In genomic region chr4:174217273-174218126, GRCh38 we compare ENCODE assay signal across 9 cellular contexts.
DNase-seq lines count a peak whose midpoint lies in the region; ATAC-seq and TF ChIP-seq lines count a peak whose summit lies in the region.
"Had no signal": no experiment of that assay in that cellular context is flagged by ENCODE, and none has a peak within 500 bp of the region (broad histone marks: within the 10 kb centered on the region; RNA-seq: fewer than 3 reads in every experiment).

No MANE protein-coding gene starts in this region.

- H3K4me3 Mint-ChIP-seq in T-cell: peak overlapping the region; percentile 28 to 55 (median 37)

- H3K4me2 ChIP-seq in fibroblast of lung (ENCODE audit: extremely low read depth, insufficient read depth, low read length): peak overlapping the region; percentile 36

- no peaks in the 10 kb centered on the region for H4K20me1 ChIP-seq in fibroblast of lung (ENCODE audit: control insufficient read depth, extremely low read depth, insufficient read depth, low read length)

- H3K27me3 ChIP-seq in fibroblast of lung (ENCODE audit: control insufficient read depth, insufficient read depth, low read length): peaks cover 46% of the 10 kb centered on the region

- peak overlapping the region in 1 of 2 donors; percentile 44 for H3K27ac Mint-ChIP-seq in T-cell

- CTCF ChIA-PET in GM10248 (lab: Yijun Ruan, JAX): interaction anchor here (1.1 kb wide), 2 partner anchors 12 to 34 kb away, joined by 3 read pairs; no protein-coding TSS in a partner anchor
- CTCF ChIA-PET in T-cell (lab: Charles Lee): interaction anchor here (0.6 to 1.1 kb wide), 2 partner anchors 19 to 83 kb away, joined by 3 read pairs; no protein-coding TSS in a partner anchor

- H3K27me3 Mint-ChIP-seq in T-cell: peaks cover 71 to 83% of the 10 kb centered on the region in 2 donors

- no peak for TF ChIP-seq CTCF in GM10248 (IDR thresholded peaks at IDR 0.05; ENCODE audit: control extremely low read depth, extremely low read depth, low read depth, missing control alignments)
- TF ChIP-seq CTCF in fibroblast of lung (conservative IDR thresholded peaks at IDR 0.05 in 1 of 2, IDR thresholded peaks at IDR 0.05 in 1 of 2; ENCODE audit: low read depth in 1 of 2, low read length in 2 of 2): peak in 1 of 2 donors; percentile 9
- TF ChIP-seq CTCF in omental fat pad (IDR thresholded peaks at IDR 0.05): no peak

- peaks cover 38 to 44% (median 44%) of the 10 kb centered on the region in 3 donors for H3K4me1 Mint-ChIP-seq in T-cell

- H3K4me3 ChIP-seq in fibroblast of lung (replicated peaks in 1 of 4; ENCODE audit: control extremely low read depth in 1 of 4, insufficient read depth in 1 of 4, low read depth in 3 of 4, low read length in 4 of 4): peak overlapping the region; percentile 18 to 56 (median 36)
- H3K4me3 ChIP-seq: SJSA1 had no signal

- POLR2A ChIA-PET in GM10248 (lab: Yijun Ruan, JAX): no interaction called here
- POLR2A ChIA-PET in T-cell (lab: Charles Lee): no interaction called here

- no peaks in the 10 kb centered on the region for H3K4me1 ChIP-seq in fibroblast of lung (ENCODE audit: control insufficient read depth, extremely low read depth, insufficient read depth, low read length)
- H3K4me1 ChIP-seq: SJSA1 had no signal

- H3K36me3 ChIP-seq in fibroblast of lung (ENCODE audit: control insufficient read depth, insufficient read depth, low read length): no peaks in the 10 kb centered on the region
- H3K36me3 ChIP-seq: SJSA1 had no signal

- H2AFZ ChIP-seq in fibroblast of lung (ENCODE audit: low read length): no peak overlapping the region

- H3K27ac ChIP-seq in fibroblast of lung (ENCODE audit: insufficient read depth, low read length): no peak overlapping the region
- H3K27ac ChIP-seq: SJSA1 had no signal

- no peaks in the 10 kb centered on the region for H3K79me2 ChIP-seq in fibroblast of lung (ENCODE audit: control insufficient read depth, insufficient read depth, low read length)

- ATAC-seq in T-cell (replicated peaks in 1 of 4): peak in 2 of 4 experiments; percentile 27 to 28
- peak; percentile 42 for ATAC-seq in omental fat pad (ENCODE audit: low FRiP score)
- ATAC-seq in HG03460 (IDR thresholded peaks at IDR 0.05; ENCODE audit: unreplicated experiment): no peak
- ATAC-seq in GM18868 (IDR thresholded peaks at IDR 0.05; ENCODE audit: unreplicated experiment): no peak
- no peak for ATAC-seq in GM18502 (IDR thresholded peaks at IDR 0.05; ENCODE audit: poor library complexity, unreplicated experiment)
- no peak for ATAC-seq in HG02678 (IDR thresholded peaks at IDR 0.05; ENCODE audit: unreplicated experiment)

- H3K9me3 ChIP-seq in fibroblast of lung (ENCODE audit: control insufficient read depth, insufficient read depth, low read depth, low read length): no peaks in the 10 kb centered on the region
- H3K9me3 ChIP-seq: SJSA1 had no signal

- H3K9ac ChIP-seq in fibroblast of lung (ENCODE audit: insufficient read depth, low read length): no peak overlapping the region

- peak; percentile 15 for DNase-seq in GM10248 (ENCODE audit: extremely low spot score)
- DNase-seq in T-cell: no peak
- peak; percentile 52 to 68 for DNase-seq in fibroblast of lung (ENCODE audit: low read depth in 2 of 2)
- no peak for DNase-seq in omental fat pad (ENCODE audit: low spot score)

- H3K36me3 Mint-ChIP-seq in T-cell: no peaks in the 10 kb centered on the region

- no peaks in the 10 kb centered on the region for H3K9me3 Mint-ChIP-seq in T-cell

Comparison
In these comparisons a context has a peak if more than half of its experiments do, and no peak if none do; other contexts are left out.
1. DNase-seq: peak in GM10248 (single experiment) and fibroblast of lung (2 of 2); none in T-cell (0 of 34) and omental fat pad (single experiment).